25 cellular contexts compared by ENCODE assay signal in the genomic region with DNA sequence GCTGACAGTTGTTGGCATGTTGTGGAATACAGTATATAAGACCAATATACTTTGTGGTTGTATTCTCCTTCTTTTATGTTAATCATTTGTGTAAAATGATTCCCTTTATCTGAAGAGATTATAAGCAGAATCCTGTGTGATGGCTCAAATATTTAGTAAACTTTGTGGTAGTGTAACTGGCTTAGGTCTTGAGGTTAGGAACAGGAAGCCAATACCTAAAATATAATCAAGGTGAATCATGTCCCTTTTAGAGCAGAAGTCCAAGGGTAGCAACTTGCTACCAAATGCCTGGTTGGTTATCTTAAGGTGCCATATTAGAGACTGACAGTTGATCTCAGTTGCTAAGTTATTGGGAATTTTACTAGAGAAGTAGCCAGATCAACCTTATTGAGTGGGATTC.
DNase-seq lines count a peak whose midpoint lies in the region; ATAC-seq and TF ChIP-seq lines count a peak whose summit lies in the region.
"Had no signal": no experiment of that assay in that cellular context is flagged by ENCODE, and none has a peak within 500 bp of the region (broad histone marks: within the 10 kb centered on the region; RNA-seq: fewer than 3 reads in every experiment).

No MANE protein-coding gene starts in this region.

- H3K27ac Mint-ChIP-seq in HFFc6: peak overlapping the region; percentile 1; the same call in 1 of the 2 replicates
- H3K27ac Mint-ChIP-seq in CD8-positive, alpha-beta memory T cell: no peak overlapping the region
- H3K27ac Mint-ChIP-seq: endodermal cell had no signal

- no peaks in the 10 kb centered on the region for H3K9me3 Mint-ChIP-seq in HFFc6
- peaks cover 0 to 15% (median 4%) of the 10 kb centered on the region in 5 donors for H3K9me3 Mint-ChIP-seq in CD8-positive, alpha-beta memory T cell
- H3K9me3 Mint-ChIP-seq: endodermal cell had no signal

- no peak overlapping the region for H3K27ac ChIP-seq in CD8-positive, alpha-beta memory T cell (ENCODE audit: low read depth, low read length)
- H3K27ac ChIP-seq: adrenal gland, cardiac muscle cell, KMS-11, skin epidermis had no signal

- CTCF ChIA-PET in CD8-positive, alpha-beta memory T cell (lab: Charles Lee): no interaction called here

- no peak for TF ChIP-seq CTCF in HFFc6 (IDR thresholded peaks at IDR 0.05)
- no peak for TF ChIP-seq CTCF in astrocyte of the spinal cord (IDR thresholded peaks at IDR 0.05; ENCODE audit: low read depth, low read length)
- no peak for TF ChIP-seq CTCF in foreskin fibroblast (IDR thresholded peaks at IDR 0.05; ENCODE audit: low read depth, low read length)

- no peak for ATAC-seq in GM18511 (IDR thresholded peaks at IDR 0.05; ENCODE audit: unreplicated experiment)

- H3K27me3 ChIP-seq in CD8-positive, alpha-beta memory T cell (ENCODE audit: insufficient read depth, low read length, poor library complexity, severe bottlenecking): no peaks in the 10 kb centered on the region
- H3K27me3 ChIP-seq: adrenal gland, cardiac muscle cell had no signal

- H3K36me3 Mint-ChIP-seq in HFFc6 (ENCODE audit: low read depth): no peaks in the 10 kb centered on the region
- H3K36me3 Mint-ChIP-seq in CD8-positive, alpha-beta memory T cell: no peaks in the 10 kb centered on the region

- no peaks in the 10 kb centered on the region for H3K36me3 ChIP-seq in CD8-positive, alpha-beta memory T cell (ENCODE audit: insufficient read depth, low read length)
- H3K36me3 ChIP-seq: adrenal gland, cardiac muscle cell had no signal

- POLR2A ChIA-PET in CD8-positive, alpha-beta memory T cell (lab: Charles Lee): no interaction called here

- H3K4me3 ChIP-seq in astrocyte of the spinal cord (ENCODE audit: low read depth, low read length) (no peak overlapping the region), foreskin fibroblast (ENCODE audit: low read depth in 1 of 2, low read length in 2 of 2) (no peak overlapping the region)
- H3K4me3 ChIP-seq in CD8-positive, alpha-beta memory T cell (ENCODE audit: low read length): no peak overlapping the region
- H3K4me3 ChIP-seq: adrenal gland, cardiac muscle cell, skin epidermis had no signal

- H3K4me3 Mint-ChIP-seq in HFFc6: no peak overlapping the region
- no peak overlapping the region for H3K4me3 Mint-ChIP-seq in CD8-positive, alpha-beta memory T cell
- H3K4me3 Mint-ChIP-seq: endodermal cell had no signal

- H3K4me1 Mint-ChIP-seq in HFFc6 (ENCODE audit: low read depth): peaks cover 42% of the 10 kb centered on the region
- H3K4me1 Mint-ChIP-seq in CD8-positive, alpha-beta memory T cell: no peaks in the 10 kb centered on the region

- in situ Hi-C loops in astrocyte of the spinal cord (cut with HindIII; ENCODE audit: low sequenced_read_pairs): no loop called here

- H3K4me1 ChIP-seq in CD8-positive, alpha-beta memory T cell (ENCODE audit: insufficient read depth, low read length): no peaks in the 10 kb centered on the region

- H3K27me3 Mint-ChIP-seq in HFFc6 (ENCODE audit: insufficient read depth): no peaks in the 10 kb centered on the region
- no peaks in the 10 kb centered on the region for H3K27me3 Mint-ChIP-seq in CD8-positive, alpha-beta memory T cell

- H3K9me3 ChIP-seq in CD8-positive, alpha-beta memory T cell (ENCODE audit: low read length): no peaks in the 10 kb centered on the region
- H3K9me3 ChIP-seq: adrenal gland had no signal

- DNase-seq in AG08396 (ENCODE audit: low spot score) (peak; percentile 10), HFFc6 (peak; percentile 42), astrocyte of the spinal cord (ENCODE audit: low read depth, low spot score) (peak; percentile 37), kidney tubule cell (ENCODE audit: low spot score) (peak; percentile 84), foreskin fibroblast (no peak), globus pallidus (ENCODE audit: low spot score) (no peak)
- no peak for DNase-seq in CD8-positive, alpha-beta memory T cell
- DNase-seq: activated CD4-positive, alpha-beta T cell treated with anti-CD3 and anti-CD28 coated beads for 48 hours; activated naive CD4-positive, alpha-beta T cell treated with Interleukin-2 at 50 U/mL for 16 hours; activated T-cell treated with anti-CD3 and anti-CD28 coated beads, Interleukin-2, amount 50 U/mL, for 48 hours; adrenal gland; C1 segment of cervical spinal cord; Calu3; endodermal cell; NCI-H1694 treated with DMSO at 0.1 percent for 48 hours; NCI-H2171; NCI-H526 treated with DMSO at 0.1 percent for 48 hours; RPMI8226; stimulated activated CD4-positive, alpha-beta T cell treated with anti-CD3 and anti-CD28 coated beads, Interleukin-2, amount 100 ng/mL, for 24 hours; substantia nigra; T-helper 2 cell had no signal

Comparison
In these comparisons a context has a peak if more than half of its experiments do, and no peak if none do; other contexts are left out.
1. DNase-seq: peak in AG08396 (single experiment), HFFc6 (single experiment), astrocyte of the spinal cord (single experiment) and kidney tubule cell (single experiment); none in foreskin fibroblast (0 of 2), CD8-positive, alpha-beta memory T cell (0 of 5) and globus pallidus (single experiment).